1 cellular context compared by ENCODE assay signal in genomic region chr9:35161713-35162604, GRCh38.
TF ChIP-seq lines count a peak whose summit lies in the region.

Gene UNC13B, plus strand, starts transcription at chr9:35162009. Its CDS starts 275 bp downstream, at chr9:35162284.

TF ChIP-seq in K562, 482 proteins besides CTCF, POLR2A, EP300 and RAD21 (continued from another document and continues in another):
- TF ChIP-seq CBX8 (IDR thresholded peaks at IDR 0.05; ENCODE audit: borderline replicate concordance, extremely low read depth, low read depth, low read length, poor library complexity, severe bottlenecking) (no peak), CBX1 (IDR thresholded peaks at IDR 0.05; ENCODE audit: low read depth) (no peak; the same call in 1 of the 2 replicates), DEAF1 (CRISPR knock-in tag; IDR thresholded peaks at IDR 0.05) (no peak), NFXL1 (CRISPR knock-in tag; IDR thresholded peaks at IDR 0.05) (no peak), OTX1 (CRISPR knock-in tag; IDR thresholded peaks at IDR 0.05) (no peak), NR2F6 (CRISPR knock-in tag; IDR thresholded peaks at IDR 0.05) (no peak), MLLT1 (IDR thresholded peaks at IDR 0.05) (no peak), ZNF780A (CRISPR knock-in tag; IDR thresholded peaks at IDR 0.05) (no peak), PYGO2 (tag; IDR thresholded peaks at IDR 0.05) (no peak), ATF6 (CRISPR knock-in tag; IDR thresholded peaks at IDR 0.05) (no peak), BHLHE40 (IDR thresholded peaks at IDR 0.05; ENCODE audit: low read length) (peak; percentile 16; the same call in 1 of the 2 replicates), TCF7 (IDR thresholded peaks at IDR 0.05; ENCODE audit: borderline replicate concordance) (no peak), SIX5 (IDR thresholded peaks at IDR 0.05; ENCODE audit: borderline replicate concordance in 1 of 2, insufficient read depth in 1 of 2, low read depth in 1 of 2, low read length in 2 of 2) (no peak), MCM3 (IDR thresholded peaks at IDR 0.05) (no peak), NR2C1 (IDR thresholded peaks at IDR 0.05) (no peak), NR2C1 (tag; IDR thresholded peaks at IDR 0.05) (no peak), RFX1 (IDR thresholded peaks at IDR 0.05) (no peak), SLC30A9 (CRISPR knock-in tag; IDR thresholded peaks at IDR 0.05) (no peak), ZNF354B (CRISPR knock-in tag; IDR thresholded peaks at IDR 0.05) (no peak), ZC3H4 (CRISPR knock-in tag; IDR thresholded peaks at IDR 0.05; ENCODE audit: borderline replicate concordance) (no peak), POLR2AphosphoS2 (IDR thresholded peaks at IDR 0.05; ENCODE audit: low read length) (no peak), KHSRP (IDR thresholded peaks at IDR 0.05) (no peak), ZNF408 (CRISPR knock-in tag; IDR thresholded peaks at IDR 0.05; ENCODE audit: low read depth) (no peak), ZKSCAN8 (CRISPR knock-in tag; IDR thresholded peaks at IDR 0.05) (no peak), GTF3C2 (IDR thresholded peaks at IDR 0.05; ENCODE audit: borderline replicate concordance, extremely low read depth, insufficient read length) (no peak), ZNF766 (CRISPR knock-in tag; conservative IDR thresholded peaks at IDR 0.05) (no peak), CC2D1A (IDR thresholded peaks at IDR 0.05) (peak; percentile 9; the same call in 1 of the 2 replicates), GTF2F1 (IDR thresholded peaks at IDR 0.05; ENCODE audit: low read depth, low read length) (no peak), ZNF140 (CRISPR knock-in tag; IDR thresholded peaks at IDR 0.05) (no peak), THRAP3 (IDR thresholded peaks at IDR 0.05; ENCODE audit: borderline replicate concordance) (no peak), TBP (optimal IDR thresholded peaks at IDR 0.05; ENCODE audit: low read depth, low read length) (peak; percentile 45), NFYB (IDR thresholded peaks at IDR 0.05; ENCODE audit: extremely low read depth, insufficient read length) (no peak), CEBPZ (IDR thresholded peaks at IDR 0.05; ENCODE audit: borderline replicate concordance, low read depth, low read length) (no peak), ZNF445 (CRISPR knock-in tag; IDR thresholded peaks at IDR 0.05; ENCODE audit: low read depth) (no peak), SP2 (IDR thresholded peaks at IDR 0.05; ENCODE audit: extremely low read depth, low read depth, low read length, poor library complexity, severe bottlenecking) (no peak), KLF1 (tag; IDR thresholded peaks at IDR 0.05) (no peak; the same call in 1 of the 2 replicates), SIRT6 (IDR thresholded peaks at IDR 0.05; ENCODE audit: low read depth, low read length) (no peak), TAL1 (IDR thresholded peaks at IDR 0.05) (no peak), ZNF778 (CRISPR knock-in tag; IDR thresholded peaks at IDR 0.05) (no peak), EGR1 (conservative IDR thresholded peaks at IDR 0.05) (0 out of 2 replicates have a peak, but pooled peaks have one; percentile 19), SMARCA4 (IDR thresholded peaks at IDR 0.05) (no peak), CBFB (CRISPR knock-in tag; IDR thresholded peaks at IDR 0.05) (no peak), TCF3 (CRISPR knock-in tag; IDR thresholded peaks at IDR 0.05) (no peak), MAFK (IDR thresholded peaks at IDR 0.05; ENCODE audit: low read length) (no peak), RBM17 (IDR thresholded peaks at IDR 0.05; ENCODE audit: borderline replicate concordance, low read depth, low read length) (no peak), TRIM28 (IDR thresholded peaks at IDR 0.05) (no peak), ZFP36 (IDR thresholded peaks at IDR 0.05; ENCODE audit: low read depth, low read length, partially characterized antibody) (no peak), ZNF444 (CRISPR knock-in tag; IDR thresholded peaks at IDR 0.05) (no peak), NFRKB (IDR thresholded peaks at IDR 0.05; ENCODE audit: low read depth) (peak; percentile 83), SAP30 (IDR thresholded peaks at IDR 0.05; ENCODE audit: borderline replicate concordance, insufficient read depth, low read depth, low read length, poor library complexity, severe bottlenecking) (no peak), ZNF830 (CRISPR knock-in tag; IDR thresholded peaks at IDR 0.05) (no peak)
- TF ChIP-seq, protein P1, sequence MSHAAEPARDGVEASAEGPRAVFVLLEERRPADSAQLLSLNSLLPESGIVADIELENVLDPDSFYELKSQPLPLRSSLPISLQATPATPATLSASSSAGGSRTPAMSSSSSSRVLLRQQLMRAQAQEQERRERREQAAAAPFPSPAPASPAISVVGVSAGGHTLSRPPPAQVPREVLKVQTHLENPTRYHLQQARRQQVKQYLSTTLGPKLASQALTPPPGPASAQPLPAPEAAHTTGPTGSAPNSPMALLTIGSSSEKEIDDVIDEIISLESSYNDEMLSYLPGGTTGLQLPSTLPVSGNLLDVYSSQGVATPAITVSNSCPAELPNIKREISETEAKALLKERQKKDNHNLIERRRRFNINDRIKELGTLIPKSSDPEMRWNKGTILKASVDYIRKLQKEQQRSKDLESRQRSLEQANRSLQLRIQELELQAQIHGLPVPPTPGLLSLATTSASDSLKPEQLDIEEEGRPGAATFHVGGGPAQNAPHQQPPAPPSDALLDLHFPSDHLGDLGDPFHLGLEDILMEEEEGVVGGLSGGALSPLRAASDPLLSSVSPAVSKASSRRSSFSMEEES (CRISPR knock-in tag; IDR thresholded peaks at IDR 0.05) = no peak
- TF ChIP-seq, protein P2, sequence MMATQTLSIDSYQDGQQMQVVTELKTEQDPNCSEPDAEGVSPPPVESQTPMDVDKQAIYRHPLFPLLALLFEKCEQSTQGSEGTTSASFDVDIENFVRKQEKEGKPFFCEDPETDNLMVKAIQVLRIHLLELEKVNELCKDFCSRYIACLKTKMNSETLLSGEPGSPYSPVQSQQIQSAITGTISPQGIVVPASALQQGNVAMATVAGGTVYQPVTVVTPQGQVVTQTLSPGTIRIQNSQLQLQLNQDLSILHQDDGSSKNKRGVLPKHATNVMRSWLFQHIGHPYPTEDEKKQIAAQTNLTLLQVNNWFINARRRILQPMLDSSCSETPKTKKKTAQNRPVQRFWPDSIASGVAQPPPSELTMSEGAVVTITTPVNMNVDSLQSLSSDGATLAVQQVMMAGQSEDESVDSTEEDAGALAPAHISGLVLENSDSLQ (IDR thresholded peaks at IDR 0.05) = no peak
- TF ChIP-seq, protein P3, sequence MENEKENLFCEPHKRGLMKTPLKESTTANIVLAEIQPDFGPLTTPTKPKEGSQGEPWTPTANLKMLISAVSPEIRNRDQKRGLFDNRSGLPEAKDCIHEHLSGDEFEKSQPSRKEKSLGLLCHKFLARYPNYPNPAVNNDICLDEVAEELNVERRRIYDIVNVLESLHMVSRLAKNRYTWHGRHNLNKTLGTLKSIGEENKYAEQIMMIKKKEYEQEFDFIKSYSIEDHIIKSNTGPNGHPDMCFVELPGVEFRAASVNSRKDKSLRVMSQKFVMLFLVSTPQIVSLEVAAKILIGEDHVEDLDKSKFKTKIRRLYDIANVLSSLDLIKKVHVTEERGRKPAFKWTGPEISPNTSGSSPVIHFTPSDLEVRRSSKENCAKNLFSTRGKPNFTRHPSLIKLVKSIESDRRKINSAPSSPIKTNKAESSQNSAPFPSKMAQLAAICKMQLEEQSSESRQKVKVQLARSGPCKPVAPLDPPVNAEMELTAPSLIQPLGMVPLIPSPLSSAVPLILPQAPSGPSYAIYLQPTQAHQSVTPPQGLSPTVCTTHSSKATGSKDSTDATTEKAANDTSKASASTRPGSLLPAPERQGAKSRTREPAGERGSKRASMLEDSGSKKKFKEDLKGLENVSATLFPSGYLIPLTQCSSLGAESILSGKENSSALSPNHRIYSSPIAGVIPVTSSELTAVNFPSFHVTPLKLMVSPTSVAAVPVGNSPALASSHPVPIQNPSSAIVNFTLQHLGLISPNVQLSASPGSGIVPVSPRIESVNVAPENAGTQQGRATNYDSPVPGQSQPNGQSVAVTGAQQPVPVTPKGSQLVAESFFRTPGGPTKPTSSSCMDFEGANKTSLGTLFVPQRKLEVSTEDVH (IDR thresholded peaks at IDR 0.05; ENCODE audit: low read depth, partially characterized antibody) = no peak
